In genomic region chr3:41742127-41742526, GRCh38 we compare ENCODE assay signal across 26 cellular contexts.
"Had no signal": no experiment of that assay in that cellular context is flagged by ENCODE, and none has a peak within 500 bp of the region (broad histone marks: within the 10 kb centered on the region; RNA-seq: fewer than 3 reads in every experiment).

No MANE protein-coding gene starts in this region.

- H3K4me3 ChIP-seq: ascending aorta, body of pancreas, SK-N-MC had no signal

- H3K27ac ChIP-seq: ascending aorta, body of pancreas, SK-N-MC had no signal

- H3K27me3 Mint-ChIP-seq: activated CD4-positive, alpha-beta T cell treated with anti-CD3 and anti-CD28 coated beads for 36 hours; activated CD8-positive, alpha-beta T cell treated with anti-CD3 and anti-CD28 coated beads for 36 hours; activated naive CD8-positive, alpha-beta T cell treated with anti-CD3 and anti-CD28 coated beads, Interleukin-2, amount 50 U/mL, for 24 hours; central memory CD8-positive, alpha-beta T cell; T-cell had no signal

- H3K9me3 ChIP-seq: ascending aorta, body of pancreas had no signal

- DNase-seq: activated CD4-positive, alpha-beta T cell treated with anti-CD3 and anti-CD28 coated beads for 36 hours; activated CD4-positive, CD25-positive, alpha-beta regulatory T cell; activated CD8-positive, alpha-beta memory T cell treated with anti-CD3 and anti-CD28 coated beads, Interleukin-2, amount 50 U/mL, for 4 hours; activated CD8-positive, alpha-beta T cell treated with anti-CD3 and anti-CD28 coated beads for 36 hours; activated effector memory CD4-positive, alpha-beta T cell treated with Interleukin-2 at 50 U/mL for 16 hours; activated naive CD4-positive, alpha-beta T cell treated with Interleukin-2 at 50 U/mL for 16 hours; activated naive CD8-positive, alpha-beta T cell treated with anti-CD3 and anti-CD28 coated beads, Interleukin-2, amount 50 U/mL, for 24 hours; activated T-cell treated with anti-CD3 and anti-CD28 coated beads, Interleukin-2, amount 50 U/mL, for 1 hour; amniotic stem cell; body of pancreas; KG1; NCI-H1092; NCI-H1417; NCI-H1694 treated with DMSO at 0.1 percent for 48 hours; NCI-H2029 treated with DMSO at 0.1 percent for 48 hours; NCI-H446; NCI-H748 treated with DMSO at 0.1 percent for 48 hours; SIG-M5; T-cell; T-helper 2 cell; T1000 had no signal

- H3K4me1 ChIP-seq: ascending aorta, body of pancreas had no signal

- H3K36me3 ChIP-seq: ascending aorta had no signal

- H3K4me3 Mint-ChIP-seq: activated CD4-positive, alpha-beta T cell treated with anti-CD3 and anti-CD28 coated beads for 36 hours; activated CD8-positive, alpha-beta T cell treated with anti-CD3 and anti-CD28 coated beads for 36 hours; activated naive CD8-positive, alpha-beta T cell treated with anti-CD3 and anti-CD28 coated beads, Interleukin-2, amount 50 U/mL, for 24 hours; activated T-helper 1 cell treated with anti-CD3 and anti-CD28 coated beads, Interleukin-12 subunit alpha, Interleukin-12 subunit beta, Interleukin-2, Interleukin-4 antibody, amounts not matched to agents 30 ng/mL and 10 ng/mL and 1 ng/mL, durations not matched to agents 14 hours and 24 hours and 36 hours; central memory CD8-positive, alpha-beta T cell; T-cell had no signal

- H3K27me3 ChIP-seq: ascending aorta, body of pancreas had no signal

- H3K27ac Mint-ChIP-seq: activated CD4-positive, alpha-beta T cell treated with anti-CD3 and anti-CD28 coated beads for 36 hours; activated CD8-positive, alpha-beta T cell treated with anti-CD3 and anti-CD28 coated beads for 36 hours; activated naive CD4-positive, alpha-beta T cell treated with anti-CD3 and anti-CD28 coated beads, Interleukin-2, amount 50 U/mL, for 72 hours; activated naive CD8-positive, alpha-beta T cell treated with anti-CD3 and anti-CD28 coated beads, Interleukin-2, amount 50 U/mL, for 24 hours; activated T-helper 1 cell treated with anti-CD3 and anti-CD28 coated beads, Interleukin-12 subunit alpha, Interleukin-12 subunit beta, Interleukin-2, Interleukin-4 antibody, amounts not matched to agents 30 ng/mL and 10 ng/mL and 1 ng/mL, durations not matched to agents 14 hours and 24 hours and 36 hours; T-cell had no signal

- H3K4me1 Mint-ChIP-seq: activated CD4-positive, alpha-beta T cell treated with anti-CD3 and anti-CD28 coated beads for 36 hours; activated naive CD8-positive, alpha-beta T cell treated with anti-CD3 and anti-CD28 coated beads, Interleukin-2, amount 50 U/mL, for 24 hours; central memory CD8-positive, alpha-beta T cell; T-cell had no signal
